23 cellular contexts compared by ENCODE assay signal in the genomic region with DNA sequence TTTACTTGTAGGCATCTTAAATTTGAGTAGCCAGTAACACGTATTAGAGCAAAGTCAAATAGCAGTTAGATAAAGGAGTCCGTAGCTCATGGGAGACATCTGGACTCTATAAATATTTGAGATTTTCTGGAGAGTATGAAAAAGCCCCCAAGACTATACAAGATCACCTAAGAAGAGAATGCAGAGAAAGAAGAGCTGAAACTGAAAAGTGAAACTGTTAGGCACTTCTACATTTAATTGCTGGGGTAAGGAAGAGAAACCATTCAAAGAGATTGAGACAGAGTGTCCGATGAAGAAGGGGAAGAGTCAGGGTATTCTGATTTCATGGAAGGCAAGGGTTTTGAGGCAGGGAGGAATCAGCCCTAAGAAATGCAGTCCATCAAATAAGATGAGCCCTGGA.
"Had no signal": no experiment of that assay in that cellular context is flagged by ENCODE, and none has a peak within 500 bp of the region (broad histone marks: within the 10 kb centered on the region; RNA-seq: fewer than 3 reads in every experiment).

No MANE protein-coding gene starts in this region.

- H3K4me3 ChIP-seq: SJSA1, SK-N-MC had no signal

- DNase-seq: IMR-90; Kasumi-1; KG1; NCI-H1092; NCI-H1105 treated with DMSO at 0.1 percent for 48 hours; NCI-H1417 treated with DMSO at 0.1 percent for 48 hours; NCI-H187; NCI-H2029; NCI-H2081 treated with DMSO at 0.1 percent for 48 hours; NCI-H2171; NCI-H226; NCI-H446; NCI-H510A; NCI-H524 treated with DMSO at 0.1 percent for 48 hours; NCI-H69; NCI-H774; NK-92 treated with Interleukin-12 subunit alpha and Interleukin-12 subunit beta, amount 100 ng/mL, for 24 hours; Right ventricle myocardium superior; RPMI8226; SIG-M5 had no signal

- H3K4me1 ChIP-seq: SJSA1 had no signal

- H3K36me3 ChIP-seq: SJSA1 had no signal

- H3K27me3 ChIP-seq: SJSA1 had no signal

- H3K27ac ChIP-seq: SJSA1, SK-N-MC had no signal

- ATAC-seq: HepG2 had no signal
